Comparison of ENCODE assay signal across 8 cellular contexts in genomic region chr17:74972107-74972972, GRCh38. TPM values are rescaled to one million over a fixed set of nuclear protein-coding genes. Genes with fewer than 3 reads are reported as not detected.
DNase-seq lines count a peak whose midpoint lies in the region; ATAC-seq lines count a peak whose summit lies in the region.

Gene HID1 (minus strand): TSS chr17:74972759. CDS start chr17:74972656, 103 bp downstream.

- no peaks in the 10 kb centered on the region for H3K36me3 ChIP-seq in duodenal mucosa (ENCODE audit: control insufficient read depth in 1 of 2, insufficient read depth in 2 of 2, low read length in 2 of 2)

- CTCF ChIA-PET in activated CD4-positive, alpha-beta memory T cell treated with anti-CD3 and anti-CD28 coated beads, Interleukin-2, amount 10 ng/mL, durations not matched to agents 7 days and 5 days (lab: Charles Lee) = interaction anchor here (0.6 to 2.6 kb wide), 6 partner anchors 11 to 231 kb away, joined by 3 to 16 read pairs (median 8); partner anchors contain the start of genes CDR2L and MRPL58

- ATAC-seq in HG03460 (IDR thresholded peaks at IDR 0.05; ENCODE audit: unreplicated experiment) = no peak

- DNase-seq in ELR (ENCODE audit: low read depth) (peak; percentile 47), NCI-H2107 treated with DMSO at 0.1 percent for 48 hours (lab: John Stamatoyannopoulos, UW; ENCODE audit: unreplicated experiment) (peak; percentile 6), medulla oblongata (ENCODE audit: extremely low spot score) (peak; percentile 51), GDM1 (lab: John Stamatoyannopoulos, UW) (no peak)
- DNase-seq in activated CD4-positive, alpha-beta memory T cell treated with anti-CD3 and anti-CD28 coated beads, Interleukin-2, amount 10 ng/mL, durations not matched to agents 7 days and 5 days = peak; percentile 76
- DNase-seq in stimulated activated CD4-positive, alpha-beta T cell treated with anti-CD3 and anti-CD28 coated beads, TNF-alpha, amount 100 ng/mL, for 1 hour (ENCODE audit: low read depth in 3 of 3, low spot score in 1 of 3) = peak; percentile 46 to 80 (median 71)

- H3K4me1 Mint-ChIP-seq in activated CD4-positive, alpha-beta memory T cell treated with anti-CD3 and anti-CD28 coated beads, Interleukin-2, amount 10 ng/mL, durations not matched to agents 7 days and 5 days = peaks cover 6% of the 10 kb centered on the region

- H3K4me1 ChIP-seq in duodenal mucosa (ENCODE audit: control insufficient read depth in 1 of 2, insufficient read depth in 2 of 2, low read length in 2 of 2) = peaks cover 29 to 54% of the 10 kb centered on the region in 2 donors

- H3K27me3 Mint-ChIP-seq in activated CD4-positive, alpha-beta memory T cell treated with anti-CD3 and anti-CD28 coated beads, Interleukin-2, amount 10 ng/mL, durations not matched to agents 7 days and 5 days = peaks cover 33% of the 10 kb centered on the region

- no peak within 1 kb of the TSS for H3K27ac Mint-ChIP-seq in activated CD4-positive, alpha-beta memory T cell treated with anti-CD3 and anti-CD28 coated beads, Interleukin-2, amount 10 ng/mL, durations not matched to agents 7 days and 5 days

- H3K4me3 Mint-ChIP-seq in activated CD4-positive, alpha-beta memory T cell treated with anti-CD3 and anti-CD28 coated beads, Interleukin-2, amount 10 ng/mL, durations not matched to agents 7 days and 5 days = peak within 1 kb of the TSS; percentile 72

- H3K9me3 ChIP-seq in duodenal mucosa (ENCODE audit: control insufficient read depth in 1 of 2, low read length in 2 of 2) = no peaks in the 10 kb centered on the region

- H3K36me3 Mint-ChIP-seq in activated CD4-positive, alpha-beta memory T cell treated with anti-CD3 and anti-CD28 coated beads, Interleukin-2, amount 10 ng/mL, durations not matched to agents 7 days and 5 days (ENCODE audit: low read depth) = no peaks in the 10 kb centered on the region

- H3K9me3 Mint-ChIP-seq in activated CD4-positive, alpha-beta memory T cell treated with anti-CD3 and anti-CD28 coated beads, Interleukin-2, amount 10 ng/mL, durations not matched to agents 7 days and 5 days = no peaks in the 10 kb centered on the region

- peaks cover 0 to 4% of the 10 kb centered on the region in 2 donors for H3K27me3 ChIP-seq in duodenal mucosa (ENCODE audit: control insufficient read depth in 1 of 2, insufficient read depth in 2 of 2, low read length in 2 of 2)

- H3K4me3 ChIP-seq in duodenal mucosa (ENCODE audit: low read depth in 1 of 2, low read length in 2 of 2) = peak within 1 kb of the TSS; percentile 75 to 78

- H3K27ac ChIP-seq in duodenal mucosa (ENCODE audit: low read depth, low read length) = peak within 1 kb of the TSS; percentile 85

- peak within 1 kb of the TSS; percentile 74 to 91 for H3K9ac ChIP-seq in duodenal mucosa (ENCODE audit: low read depth in 1 of 2, low read length in 2 of 2)

- POLR2A ChIA-PET in activated CD4-positive, alpha-beta memory T cell treated with anti-CD3 and anti-CD28 coated beads, Interleukin-2, amount 10 ng/mL, durations not matched to agents 7 days and 5 days (lab: Charles Lee) = interaction anchor here (0.8 to 2.7 kb wide), 4 partner anchors 11 to 216 kb away, joined by 4 to 16 read pairs (median 4); partner anchors contain the start of gene MRPL58

RNA-seq across cellular contexts. Expression of gene HID1, which starts in this region (rescaled TPM):
- 1 to 10 TPM in 1 of 2 experiments, under 1 TPM in 1; 0.38 to 1.4 TPM for total RNA-seq in activated CD4-positive, alpha-beta memory T cell treated with anti-CD3 and anti-CD28 coated beads, Interleukin-2, amount 10 ng/mL, durations not matched to agents 7 days and 5 days
